Comparison of ENCODE assay signal across 19 cellular contexts in genomic region chr6:14726816-14727493, GRCh38.
DNase-seq lines count a peak whose midpoint lies in the region; ATAC-seq and TF ChIP-seq lines count a peak whose summit lies in the region.
"Had no signal": no experiment of that assay in that cellular context is flagged by ENCODE, and none has a peak within 500 bp of the region (broad histone marks: within the 10 kb centered on the region; RNA-seq: fewer than 3 reads in every experiment).

No MANE protein-coding gene starts in this region.

- H3K27ac ChIP-seq in spleen, result peak overlapping the region in 6 of 8 donors; percentile 77 to 92 (median 86)
- H3K27ac ChIP-seq: cardiac muscle cell, ovary, VCaP had no signal

- peaks cover 10 to 82% (median 49%) of the 10 kb centered on the region in 6 donors for H3K4me1 ChIP-seq in spleen

- H3K4me3 ChIP-seq in NB4 (ENCODE audit: low read depth, low read length) (no peak overlapping the region), spleen (peak overlapping the region in 1 of 8 donors; percentile 54)
- H3K4me3 ChIP-seq: cardiac muscle cell, ovary had no signal

- no peaks in the 10 kb centered on the region for H3K27me3 ChIP-seq in spleen (replicated peaks in 1 of 7)
- H3K27me3 ChIP-seq: cardiac muscle cell, ovary had no signal

- TF ChIP-seq CTCF in NB4 (IDR thresholded peaks at IDR 0.05; ENCODE audit: low read depth, low read length) (no peak), spleen (IDR thresholded peaks at IDR 0.05 in 8 of 11, conservative IDR thresholded peaks at IDR 0.05 in 3 of 11) (no peak)

- intact Hi-C loops in spleen (cut with DNase I; ENCODE audit: low total_unique reads), result no loop called here

- ATAC-seq in GM18517 (IDR thresholded peaks at IDR 0.05; ENCODE audit: unreplicated experiment) (no peak), GM19455 (IDR thresholded peaks at IDR 0.05; ENCODE audit: unreplicated experiment) (no peak)

- 58 to 82% (median 65%) methylated on average over 7 of the region's 7 CpGs for WGBS in spleen, 5 donors

- no peaks in the 10 kb centered on the region for H3K9me3 ChIP-seq in spleen
- H3K9me3 ChIP-seq: ovary had no signal

- peak; percentile 40 for DNase-seq in activated CD8-positive, alpha-beta memory T cell treated with anti-CD3 and anti-CD28 coated beads, Interleukin-2, amount 50 U/mL, for 48 hours
- DNase-seq in activated CD8-positive, alpha-beta memory T cell treated with anti-CD3 and anti-CD28 coated beads for 24 hours, result no peak
- DNase-seq in NB4 (ENCODE audit: low read depth) (peak; percentile 94), amniotic epithelial cell (ENCODE audit: low read depth) (peak; percentile 72), spleen (no peak), NCI-H774 (lab: John Stamatoyannopoulos, UW) (no peak)
- DNase-seq: activated naive CD8-positive, alpha-beta T cell treated with anti-CD3 and anti-CD28 coated beads, Interleukin-2, amount 10 ng/mL, durations not matched to agents 7 days and 5 days; effector memory CD4-positive, alpha-beta T cell; EL; left cardiac atrium; NCI-H1436; NCI-H2227 treated with DMSO at 0.1 percent for 48 hours; ovary; small intestine; stimulated activated naive CD4-positive, alpha-beta T cell treated with Interleukin-2 at 50 U/mL for 16 hours had no signal

- TF ChIP-seq POLR2A in NB4 (IDR thresholded peaks at IDR 0.05; ENCODE audit: extremely low read depth, insufficient read length) (no peak), spleen (IDR thresholded peaks at IDR 0.05) (no peak)

- no peaks in the 10 kb centered on the region for H3K36me3 ChIP-seq in spleen
- H3K36me3 ChIP-seq: cardiac muscle cell, ovary had no signal

Comparison
In these comparisons a context has a peak if more than half of its experiments do, and no peak if none do; other contexts are left out.
1. DNase-seq: peak in activated CD8-positive, alpha-beta memory T cell treated with anti-CD3 and anti-CD28 coated beads, Interleukin-2, amount 50 U/mL, for 48 hours (single experiment), NB4 (single experiment) and amniotic epithelial cell (single experiment); none in activated CD8-positive, alpha-beta memory T cell treated with anti-CD3 and anti-CD28 coated beads for 24 hours (single experiment), spleen (single experiment) and NCI-H774 (single experiment).